ENCODE assay signal across 2 cellular contexts in genomic region chr12:53744730-53745129, GRCh38.
TF ChIP-seq lines count a peak whose summit lies in the region.

No MANE protein-coding gene starts in this region.

TF ChIP-seq in H1, 55 proteins besides CTCF, POLR2A, EP300 and RAD21:
- TF ChIP-seq TAF7 (optimal IDR thresholded peaks at IDR 0.05; ENCODE audit: borderline replicate concordance, low read depth, low read length) (no peak), CBX8 (IDR thresholded peaks at IDR 0.05; ENCODE audit: borderline replicate concordance, low read depth, low read length) (no peak), NANOG (IDR thresholded peaks at IDR 0.05; ENCODE audit: insufficient read depth, low read depth, low read length, poor library complexity, severe bottlenecking) (no peak)

TF ChIP-seq in neural cell, 6 proteins besides CTCF, POLR2A, EP300 and RAD21 (continued from another document):
- TF ChIP-seq SMC3 (conservative IDR thresholded peaks at IDR 0.05; ENCODE audit: poor library complexity) (no peak), POLR2AphosphoS5 (IDR thresholded peaks at IDR 0.05) (no peak)
